Comparison of ENCODE assay signal across 8 cellular contexts in genomic region chr5:95842955-95843544, GRCh38. TPM values are rescaled to one million over a fixed set of nuclear protein-coding genes. Genes with fewer than 3 reads are reported as not detected.
A peak's percentile ranks its signal among the peaks of the same experiment; 100 is the strongest.
DNase-seq lines count a peak whose midpoint lies in the region; ATAC-seq and TF ChIP-seq lines count a peak whose summit lies in the region.

No MANE protein-coding gene starts in this region.

- H3K27ac ChIP-seq in skin epidermis: peak overlapping the region in 20 of 21 experiments; percentile 11 to 81 (median 60)

- ATAC-seq in GM18505 (IDR thresholded peaks at IDR 0.05; ENCODE audit: unreplicated experiment) (peak; percentile 90), HG02678 (IDR thresholded peaks at IDR 0.05; ENCODE audit: unreplicated experiment) (peak; percentile 93)

- no peak overlapping the region for H3K4me3 ChIP-seq in NB4 (ENCODE audit: low read depth, low read length)
- H3K4me3 ChIP-seq in fibroblast of villous mesenchyme (ENCODE audit: low read depth, low read length): no peak overlapping the region
- no peak overlapping the region for H3K4me3 ChIP-seq in skin epidermis

- TF ChIP-seq POLR2A in GM18505 (IDR thresholded peaks at IDR 0.05; ENCODE audit: borderline replicate concordance, extremely low read depth, insufficient read depth, insufficient read length) (peak; percentile 11), NB4 (IDR thresholded peaks at IDR 0.05; ENCODE audit: extremely low read depth, insufficient read length) (no peak)

- TF ChIP-seq CTCF in NB4 (IDR thresholded peaks at IDR 0.05; ENCODE audit: low read depth, low read length) (peak; percentile 57), fibroblast of villous mesenchyme (IDR thresholded peaks at IDR 0.05; ENCODE audit: insufficient read depth, low read depth, low read length) (no peak)

- DNase-seq in NB4 (ENCODE audit: low read depth) (peak; percentile 94), fibroblast of villous mesenchyme (ENCODE audit: low read depth) (peak; percentile 90), HuH-7.5 (ENCODE audit: low spot score) (no peak), NCI-H2196 (lab: John Stamatoyannopoulos, UW; ENCODE audit: unreplicated experiment) (no peak)
- DNase-seq in activated CD8-positive, alpha-beta memory T cell treated with anti-CD3 and anti-CD28 coated beads for 24 hours: peak; percentile 82

RNA-seq across cellular contexts. Expression of gene GLRX, which starts 20.5 kb away (rescaled TPM):
- 152 and 437 TPM in 2 replicates for total RNA-seq in fibroblast of villous mesenchyme

Comparison
In these comparisons a context has a peak if more than half of its experiments do, and no peak if none do; other contexts are left out.
1. DNase-seq: peak in NB4 (single experiment), activated CD8-positive, alpha-beta memory T cell treated with anti-CD3 and anti-CD28 coated beads for 24 hours (single experiment) and fibroblast of villous mesenchyme (single experiment); none in HuH-7.5 (single experiment) and NCI-H2196 (single experiment).